ENCODE assay signal across 8 cellular contexts in genomic region chr3:115146032-115146417, GRCh38. TPM values are rescaled to one million over a fixed set of nuclear protein-coding genes. Genes with fewer than 3 reads are reported as not detected.
DNase-seq lines count a peak whose midpoint lies in the region; ATAC-seq and TF ChIP-seq lines count a peak whose summit lies in the region.

No MANE protein-coding gene starts in this region.

- peak overlapping the region; percentile 96 for H3K4me3 Mint-ChIP-seq in activated naive CD8-positive, alpha-beta T cell
- peak overlapping the region; percentile 85 for H3K4me3 Mint-ChIP-seq in osteocyte (ENCODE audit: unreplicated experiment)

- ATAC-seq in activated CD4-positive, CD25-positive, alpha-beta regulatory T cell treated with anti-CD3 and anti-CD28 coated beads, Interleukin-2, amount 50 U/mL, for 24 hours: no peak

- H3K36me3 Mint-ChIP-seq in activated naive CD8-positive, alpha-beta T cell: peaks cover 7% of the 10 kb centered on the region
- H3K36me3 Mint-ChIP-seq in osteocyte (ENCODE audit: unreplicated experiment): no peaks in the 10 kb centered on the region

- H3K9me3 Mint-ChIP-seq in activated naive CD8-positive, alpha-beta T cell (ENCODE audit: low read depth): peaks cover 4% of the 10 kb centered on the region
- H3K9me3 Mint-ChIP-seq in osteocyte (ENCODE audit: unreplicated experiment): no peaks in the 10 kb centered on the region

- peak; percentile 85 for DNase-seq in DMS53 (lab: John Stamatoyannopoulos, UW)
- DNase-seq in KG1 (lab: John Stamatoyannopoulos, UW): peak; percentile 45
- peak; percentile 81 for DNase-seq in RPMI7951 (ENCODE audit: low read depth)
- peak; percentile 67 for DNase-seq in glomerular visceral epithelial cell (ENCODE audit: extremely low spot score)
- no peak for DNase-seq in osteocyte (ENCODE audit: extremely low spot score, unreplicated experiment)
- no peak for DNase-seq in cerebellar nuclear complex (lab: John Stamatoyannopoulos, UW)

- peak overlapping the region; percentile 96 for H3K27ac Mint-ChIP-seq in activated naive CD8-positive, alpha-beta T cell
- H3K27ac Mint-ChIP-seq in osteocyte (ENCODE audit: unreplicated experiment): peak overlapping the region; percentile 94

- H3K4me1 Mint-ChIP-seq in activated naive CD8-positive, alpha-beta T cell (ENCODE audit: low read depth): peaks cover 48% of the 10 kb centered on the region
- H3K4me1 Mint-ChIP-seq in osteocyte (ENCODE audit: unreplicated experiment): peaks cover 14% of the 10 kb centered on the region

- no peaks in the 10 kb centered on the region for H3K27me3 Mint-ChIP-seq in activated naive CD8-positive, alpha-beta T cell
- H3K27me3 Mint-ChIP-seq in osteocyte (ENCODE audit: unreplicated experiment): no peaks in the 10 kb centered on the region

- no peak for TF ChIP-seq CTCF in osteocyte (IDR thresholded peaks at IDR 0.05)

RNA-seq across cellular contexts. Expression of gene ZBTB20, which starts 1.1 kb away (rescaled TPM):
- 7.7 and 9.0 TPM in 2 replicates for total RNA-seq in RPMI7951 (2014; rRNA removed; shearing (Covaris generic))
- 19.1 and 23.3 TPM in 2 replicates for total RNA-seq in osteocyte

Comparison
In these comparisons a context has a peak if more than half of its experiments do, and no peak if none do; other contexts are left out.
1. DNase-seq: peak in DMS53 (single experiment), KG1 (single experiment), RPMI7951 (single experiment) and glomerular visceral epithelial cell (single experiment); none in osteocyte (single experiment) and cerebellar nuclear complex (0 of 2).